In genomic region chr12:112170971-112171596, GRCh38 we compare ENCODE assay signal across 27 cellular contexts. TPM values are rescaled to one million over a fixed set of nuclear protein-coding genes. Genes with fewer than 3 reads are reported as not detected.
DNase-seq lines count a peak whose midpoint lies in the region; ATAC-seq and TF ChIP-seq lines count a peak whose summit lies in the region.
"Had no signal": no experiment of that assay in that cellular context is flagged by ENCODE, and none has a peak within 500 bp of the region (broad histone marks: within the 10 kb centered on the region; RNA-seq: fewer than 3 reads in every experiment).

No MANE protein-coding gene starts in this region.

- no peak overlapping the region for H2AFZ ChIP-seq in IMR-90 (replicated peaks; ENCODE audit: low read length, poor library complexity)
- H2AFZ ChIP-seq: PC-9 had no signal

- no peak overlapping the region for H2BK15ac ChIP-seq in IMR-90 (ENCODE audit: low read depth, low read length)

- TF ChIP-seq EP300 in stomach (IDR thresholded peaks at IDR 0.05) = no peak

- no peak overlapping the region for H3K18ac ChIP-seq in IMR-90 (ENCODE audit: low read depth, low read length)

- peak overlapping the region; percentile 27 for H3K27ac Mint-ChIP-seq in CD8-positive, alpha-beta T cell
- H3K27ac Mint-ChIP-seq: CD4-positive, alpha-beta T cell had no signal

- TF ChIP-seq POLR2A in IMR-90 (IDR thresholded peaks at IDR 0.05; ENCODE audit: low read depth, low read length) (no peak), spleen (IDR thresholded peaks at IDR 0.05) (no peak), stomach (IDR thresholded peaks at IDR 0.05) (no peak)

- H4K91ac ChIP-seq in IMR-90 (ENCODE audit: insufficient read depth, low read depth, low read length) = no peak overlapping the region

- no peak overlapping the region for H2BK120ac ChIP-seq in IMR-90 (ENCODE audit: low read depth, low read length)

- H3K9me3 Mint-ChIP-seq in CD8-positive, alpha-beta T cell = no peaks in the 10 kb centered on the region
- H3K9me3 Mint-ChIP-seq: CD4-positive, alpha-beta T cell had no signal

- no peak overlapping the region for H3K23ac ChIP-seq in IMR-90 (ENCODE audit: low read depth, low read length)

- H2AK9ac ChIP-seq in IMR-90 (replicated peaks; ENCODE audit: low read depth, low read length, poor library complexity) = peak overlapping the region; percentile 2

- no peaks in the 10 kb centered on the region for H3K27me3 ChIP-seq in CD8-positive, alpha-beta T cell (ENCODE audit: insufficient read depth, low read length)
- H3K27me3 ChIP-seq in IMR-90 (ENCODE audit: control insufficient read depth, insufficient read depth, low read length) (no peaks in the 10 kb centered on the region), spleen (replicated peaks in 1 of 7) (no peaks in the 10 kb centered on the region), stomach (no peaks in the 10 kb centered on the region)
- H3K27me3 ChIP-seq: BLaER1 treated with 17β-estradiol and CSF1 and Interleukin-3, amounts not matched to agents 10 nM and 100 nM had no signal

- no peaks in the 10 kb centered on the region for H3K36me3 ChIP-seq in CD8-positive, alpha-beta T cell (ENCODE audit: insufficient read depth, low read length)
- H3K36me3 ChIP-seq in IMR-90 (ENCODE audit: control insufficient read depth, insufficient read depth, low read length) (peaks cover 37% of the 10 kb centered on the region), spleen (peaks cover 0 to 100% (median 61%) of the 10 kb centered on the region in 6 donors), stomach (peaks cover 28 to 100% (median 97%) of the 10 kb centered on the region in 4 donors)

- H3K9ac ChIP-seq in IMR-90 (ENCODE audit: low read depth, low read length) = no peak overlapping the region

- CTCF ChIA-PET in CD8-positive, alpha-beta T cell (lab: Charles Lee) = no interaction called here
- CTCF ChIA-PET in IMR-90 (lab: Yijun Ruan, JAX) = interaction anchor here (1.3 kb wide), 1 partner anchor 11 kb away, joined by 4 read pairs; no protein-coding TSS in a partner anchor

- no peak overlapping the region for H2AK5ac ChIP-seq in IMR-90 (ENCODE audit: low read depth, low read length)

- no peaks in the 10 kb centered on the region for H3K79me1 ChIP-seq in IMR-90 (ENCODE audit: low read depth in 1 of 2, low read length in 2 of 2)

- intact Hi-C loops in CD8-positive, alpha-beta T cell (cut with DNase I, micrococcal nuclease) = no loop called here
- intact Hi-C loops in IMR-90 (cut with micrococcal nuclease) = no loop called here
- intact Hi-C loops in spleen (cut with DNase I; ENCODE audit: low total_unique reads) = no loop called here
- intact Hi-C loops in stomach (cut with DNase I; ENCODE audit: low total_unique reads) = no loop called here

- H3K27ac ChIP-seq in CD8-positive, alpha-beta T cell (ENCODE audit: low read depth, low read length) = no peak overlapping the region
- H3K27ac ChIP-seq in IMR-90 (ENCODE audit: insufficient read depth, low read length) = no peak overlapping the region
- no peak overlapping the region for H3K27ac ChIP-seq in spleen
- H3K27ac ChIP-seq in stomach = no peak overlapping the region
- H3K27ac ChIP-seq: A549, HL-60, PC-9 had no signal

- H3K56ac ChIP-seq in IMR-90 (ENCODE audit: extremely low read depth, insufficient read depth, low read length) = no peak overlapping the region

- peaks cover 44% of the 10 kb centered on the region for H3K36me3 Mint-ChIP-seq in CD8-positive, alpha-beta T cell

- H3K14ac ChIP-seq in IMR-90 (replicated peaks; ENCODE audit: low read depth, low read length) = no peak overlapping the region

- no peak overlapping the region for H3K4me3 Mint-ChIP-seq in CD8-positive, alpha-beta T cell
- H3K4me3 Mint-ChIP-seq: CD4-positive, alpha-beta T cell had no signal

- H3K4me3 ChIP-seq in CD8-positive, alpha-beta T cell (ENCODE audit: low read depth, low read length) = no peak overlapping the region
- H3K4me3 ChIP-seq in IMR-90 (ENCODE audit: insufficient read depth, low read depth, low read length) = no peak overlapping the region
- H3K4me3 ChIP-seq in spleen = no peak overlapping the region
- H3K4me3 ChIP-seq in stomach = no peak overlapping the region
- H3K4me3 ChIP-seq: A549; BLaER1 treated with 17β-estradiol and CSF1 and Interleukin-3, amounts not matched to agents 10 nM and 100 nM; PC-9 had no signal

- no peak overlapping the region for H2BK20ac ChIP-seq in IMR-90 (ENCODE audit: low read depth, low read length)

- H2BK5ac ChIP-seq in IMR-90 (ENCODE audit: low read depth, low read length, poor library complexity, severe bottlenecking) = no peak overlapping the region

- dilution Hi-C loops in IMR-90 (cut with HindIII; ENCODE audit: low sequenced_read_pairs, unreplicated experiment) = no loop called here

- DNase-seq in CD8-positive, alpha-beta T cell = no peak
- DNase-seq in IMR-90 = no peak
- peak; percentile 83 for DNase-seq in mesenteric fat pad (ENCODE audit: low spot score)
- DNase-seq in spleen = peak; percentile 63
- DNase-seq in LoVo (ENCODE audit: low spot score) = no peak
- DNase-seq in NCI-H510A treated with DMSO at 0.1 percent for 48 hours (lab: John Stamatoyannopoulos, UW) = no peak
- DNase-seq in stomach = no peak
- DNase-seq: AML-193; DMS79 treated with DMSO at 0.1 percent for 48 hours; GF-D8; GOT3; HCEC 1CT; NCI-H1105; NCI-H1436 treated with DMSO at 0.1 percent for 48 hours; NCI-H187 treated with DMSO at 0.1 percent for 48 hours; NCI-H2171 treated with DMSO at 0.1 percent for 48 hours; NCI-H345; NCI-H524 treated with DMSO at 0.1 percent for 48 hours; NCI-H774; NK-92 treated with Interleukin-12 subunit alpha and Interleukin-12 subunit beta, amount 100 ng/mL, for 24 hours; SHP77 had no signal

- no peak for TF ChIP-seq RAD21 in IMR-90 (IDR thresholded peaks at IDR 0.05; ENCODE audit: low read length)

- H4K20me1 ChIP-seq in IMR-90 (ENCODE audit: insufficient read depth, low read length) = no peaks in the 10 kb centered on the region

- H4K8ac ChIP-seq in IMR-90 (ENCODE audit: low read depth in 2 of 2, low read length in 2 of 2) = no peak overlapping the region

- H3K9me1 ChIP-seq in IMR-90 (ENCODE audit: insufficient read depth, low read length) = 0 out of 2 replicates have a peak, but pooled peaks cover 10% of the 10 kb centered on the region

- no peak for TF ChIP-seq CTCF in CD8-positive, alpha-beta T cell (IDR thresholded peaks at IDR 0.05)
- TF ChIP-seq CTCF in IMR-90 (conservative IDR thresholded peaks at IDR 0.05; ENCODE audit: low read depth, low read length) (no peak), spleen (IDR thresholded peaks at IDR 0.05 in 8 of 11, conservative IDR thresholded peaks at IDR 0.05 in 3 of 11) (no peak), stomach (IDR thresholded peaks at IDR 0.05) (no peak)

- no peak for ATAC-seq in CD8-positive, alpha-beta T cell
- ATAC-seq in IMR-90 (ENCODE audit: low read depth) = no peak

- no peak overlapping the region for H3K4me2 ChIP-seq in IMR-90 (ENCODE audit: low read depth, low read length)
- H3K4me2 ChIP-seq: A549, PC-9 had no signal

- H3K4ac ChIP-seq in IMR-90 (ENCODE audit: low read depth, low read length) = no peak overlapping the region

- in situ Hi-C loops in IMR-90 (cut with MboI; ENCODE audit: low sequenced_read_pairs) = no loop called here

- POLR2A ChIA-PET in CD8-positive, alpha-beta T cell (lab: Charles Lee) = no interaction called here
- POLR2A ChIA-PET in IMR-90 (lab: Charles Lee; ENCODE audit: unreplicated experiment) = no interaction called here

- peaks cover 5% of the 10 kb centered on the region for H3K4me1 Mint-ChIP-seq in CD8-positive, alpha-beta T cell (ENCODE audit: low read depth)

- no peak overlapping the region for H4K5ac ChIP-seq in IMR-90 (ENCODE audit: low read depth, low read length)

- no peaks in the 10 kb centered on the region for H3K27me3 Mint-ChIP-seq in CD8-positive, alpha-beta T cell (ENCODE audit: low read depth)
- H3K27me3 Mint-ChIP-seq: CD4-positive, alpha-beta T cell had no signal

- peaks cover 3% of the 10 kb centered on the region for H3K4me1 ChIP-seq in CD8-positive, alpha-beta T cell (ENCODE audit: insufficient read depth, low read length)
- H3K4me1 ChIP-seq in IMR-90 (ENCODE audit: control insufficient read depth, insufficient read depth, low read length) (no peaks in the 10 kb centered on the region), spleen (peaks cover 0 to 11% (median 0%) of the 10 kb centered on the region in 6 donors), stomach (no peaks in the 10 kb centered on the region)
- H3K4me1 ChIP-seq: A549, Caco-2 had no signal

- no peaks in the 10 kb centered on the region for H3K9me3 ChIP-seq in CD8-positive, alpha-beta T cell (ENCODE audit: low read length)
- H3K9me3 ChIP-seq in IMR-90 (ENCODE audit: control insufficient read depth, insufficient read depth, low read length) (no peaks in the 10 kb centered on the region), spleen (no peaks in the 10 kb centered on the region), stomach (no peaks in the 10 kb centered on the region)
- H3K9me3 ChIP-seq: A549; BLaER1 treated with 17β-estradiol and CSF1 and Interleukin-3, amounts not matched to agents 10 nM and 100 nM; Caco-2 had no signal

- WGBS in IMR-90 (ENCODE audit: extremely low coverage in 2 of 2, insufficient read length in 1 of 2), 2 experiments = 100% methylated on average over 8 of the region's 17 CpGs; no CpG with 5 or more reads in 1 of the 2 experiments
- 89 to 92% (median 91%) methylated on average over 16 to 17 of the region's 17 CpGs for WGBS in spleen, 5 donors
- 91 to 94% (median 92%) methylated on average over 17 of the region's 17 CpGs for WGBS in stomach, 5 donors

- BruUV-seq in IMR-90 (replicated peaks; lab: Mats Ljungman, UMichigan) = no TSS peak

TF ChIP-seq in IMR-90, 13 proteins besides CTCF, POLR2A, EP300 and RAD21 (continues in another document):
- TF ChIP-seq MXI1 (IDR thresholded peaks at IDR 0.05; ENCODE audit: borderline replicate concordance, low read depth, low read length) = no peak
- TF ChIP-seq BHLHE40 (IDR thresholded peaks at IDR 0.05; ENCODE audit: low read depth, low read length) = no peak
- TF ChIP-seq CEBPB (IDR thresholded peaks at IDR 0.05; ENCODE audit: low read depth, low read length) = no peak
- no peak for TF ChIP-seq USF2 (IDR thresholded peaks at IDR 0.05; ENCODE audit: low read depth, low read length)

RNA-seq across cellular contexts. Expression of gene TRAFD1, which starts 45.7 kb away (rescaled TPM):
- 10 to 100 TPM; 21.1 to 25.4 TPM for total RNA-seq in CD8-positive, alpha-beta T cell
- total RNA-seq in IMR-90 (2012; rRNA removed) = 69.7 and 70.4 TPM in 2 replicates
- polyA plus RNA-seq in IMR-90 (2012; rRNA removed) = 34.7 and 41.3 TPM in 2 replicates
- 20.0 and 24.0 TPM in 2 replicates for polyA plus RNA-seq in IMR-90 (2012; cell fraction: cytosol; rRNA removed)
- polyA plus RNA-seq in IMR-90 (2012; cell fraction: nucleus; rRNA removed; ENCODE audit: low replicate concordance) = 16.7 and 36.6 TPM in 2 replicates
- 17.4 TPM for total RNA-seq in mesenteric fat pad
- 10 to 100 TPM; 47.3 to 63.4 (median 54.8) TPM for total RNA-seq in spleen
- 10 to 100 TPM; 18.6 to 31.2 (median 19.2) TPM for polyA plus RNA-seq in spleen
- 10 to 100 TPM; 11.3 to 49.0 (median 27.7) TPM for total RNA-seq in stomach
- polyA plus RNA-seq in stomach = 10 to 100 TPM; 13.9 to 22.5 (median 16.1) TPM

Comparison
In these comparisons a context has a peak if more than half of its experiments do, and no peak if none do; other contexts are left out.
1. DNase-seq: peak in mesenteric fat pad (single experiment) and spleen (single experiment); none in CD8-positive, alpha-beta T cell (0 of 7), IMR-90 (single experiment), LoVo (single experiment), NCI-H510A treated with DMSO at 0.1 percent for 48 hours (single experiment) and stomach (single experiment).